In the genomic region with DNA sequence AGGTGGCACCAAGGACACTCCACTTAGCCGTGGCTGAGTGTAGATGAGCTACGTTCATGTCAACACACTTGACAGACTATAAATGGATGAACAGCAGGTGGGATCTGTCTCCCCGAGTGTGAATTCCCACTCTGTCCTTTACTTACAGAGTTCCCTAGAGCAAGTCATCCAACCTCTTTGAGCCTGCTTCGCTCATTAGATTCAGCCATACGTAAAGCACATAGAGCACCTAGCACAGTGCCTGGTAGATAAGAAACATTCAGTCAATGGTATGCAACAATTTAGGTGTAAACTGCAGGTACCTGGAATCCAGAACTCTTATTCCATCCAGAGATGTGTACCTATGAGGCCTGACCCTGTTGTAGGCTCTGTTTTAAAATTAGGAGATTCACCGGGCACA, we compare ENCODE assay signal across 34 cellular contexts.
"Had no signal": no experiment of that assay in that cellular context is flagged by ENCODE, and none has a peak within 500 bp of the region (broad histone marks: within the 10 kb centered on the region; RNA-seq: fewer than 3 reads in every experiment).

No MANE protein-coding gene starts in this region.

- H3K4me1 Mint-ChIP-seq: activated B cell treated with CpG ODN at 0.5 μM for 24 hours; activated CD4-positive, alpha-beta memory T cell treated with anti-CD3 and anti-CD28 coated beads, Interleukin-2, amount 10 ng/mL, durations not matched to agents 7 days and 5 days; activated CD4-positive, alpha-beta T cell treated with anti-CD3 and anti-CD28 coated beads, Interleukin-2, amount 10 ng/mL, durations not matched to agents 7 days and 5 days; activated naive CD8-positive, alpha-beta T cell treated with anti-CD3 and anti-CD28 coated beads for 36 hours; activated T-helper 17 cell treated with anti-CD3 and anti-CD28 coated beads, Interleukin-2, amount 50 U/mL, for 72 hours had no signal

- H3K9me3 ChIP-seq: adrenal gland, body of pancreas had no signal

- H3K4me1 ChIP-seq: adrenal gland, body of pancreas, breast epithelium had no signal

- H3K9me3 Mint-ChIP-seq: activated CD4-positive, alpha-beta memory T cell treated with anti-CD3 and anti-CD28 coated beads, Interleukin-2, amount 10 ng/mL, durations not matched to agents 7 days and 5 days; activated CD4-positive, alpha-beta T cell treated with anti-CD3 and anti-CD28 coated beads, Interleukin-2, amount 10 ng/mL, durations not matched to agents 7 days and 5 days; activated naive CD4-positive, alpha-beta T cell treated with anti-CD3 and anti-CD28 coated beads, Interleukin-2, amount 50 U/mL, for 72 hours; activated T-cell treated with anti-CD3 and anti-CD28 coated beads, Interleukin-2, amount 50 U/mL, for 4 hours; activated T-cell treated with anti-CD3 and anti-CD28 coated beads, Interleukin-2, amount 50 U/mL, for 72 hours; activated T-helper 1 cell treated with anti-CD3 and anti-CD28 coated beads, Interleukin-12 subunit alpha, Interleukin-12 subunit beta, Interleukin-2, Interleukin-4 antibody, amounts not matched to agents 30 ng/mL and 10 ng/mL and 1 ng/mL, durations not matched to agents 14 hours and 24 hours and 36 hours; T-helper 1 cell treated with Interleukin-12 subunit alpha and Interleukin-12 subunit beta and Interleukin-4 antibody, amounts not matched to agents 30 μg/mL and 1 μg/mL, for 36 hours; T-helper 2 cell treated with Interferon-gamma antibody and Interleukin-4, amounts not matched to agents 5 μg/mL and 100 μg/mL, for 36 hours had no signal

- H3K4me3 Mint-ChIP-seq: activated B cell treated with CpG ODN at 0.5 μM for 24 hours; activated CD4-positive, alpha-beta memory T cell treated with anti-CD3 and anti-CD28 coated beads, Interleukin-2, amount 10 ng/mL, durations not matched to agents 7 days and 5 days; activated CD4-positive, alpha-beta T cell treated with anti-CD3 and anti-CD28 coated beads, Interleukin-2, amount 10 ng/mL, durations not matched to agents 7 days and 5 days; activated CD8-positive, alpha-beta T cell treated with anti-CD3 and anti-CD28 coated beads, Interleukin-2, amount 10 ng/mL, durations not matched to agents 7 days and 5 days; activated naive CD4-positive, alpha-beta T cell treated with anti-CD3 and anti-CD28 coated beads for 36 hours; activated naive CD8-positive, alpha-beta T cell treated with anti-CD3 and anti-CD28 coated beads for 36 hours; activated T-cell treated with anti-CD3 and anti-CD28 coated beads, Interleukin-2, amount 50 U/mL, for 4 hours; activated T-cell treated with anti-CD3 and anti-CD28 coated beads, Interleukin-2, amount 50 U/mL, for 72 hours; activated T-helper 1 cell treated with anti-CD3 and anti-CD28 coated beads, Interleukin-12 subunit alpha, Interleukin-12 subunit beta, Interleukin-2, Interleukin-4 antibody, amounts not matched to agents 30 ng/mL and 10 ng/mL and 1 ng/mL, durations not matched to agents 14 hours and 24 hours and 36 hours; activated T-helper 17 cell treated with anti-CD3 and anti-CD28 coated beads, Interleukin-2, amount 50 U/mL, for 72 hours; T-helper 1 cell treated with Interleukin-12 subunit alpha and Interleukin-12 subunit beta and Interleukin-4 antibody, amounts not matched to agents 30 μg/mL and 1 μg/mL, for 36 hours; T-helper 2 cell treated with Interferon-gamma antibody and Interleukin-4, amounts not matched to agents 5 μg/mL and 100 μg/mL, for 36 hours had no signal

- H3K27me3 ChIP-seq: adrenal gland, body of pancreas, brain microvascular endothelial cell, breast epithelium had no signal

- ATAC-seq: activated CD8-positive, alpha-beta T cell treated with anti-CD3 and anti-CD28 coated beads, Interleukin-2, amount 10 ng/mL, durations not matched to agents 7 days and 5 days; activated naive CD4-positive, alpha-beta T cell treated with anti-CD3 and anti-CD28 coated beads, Interleukin-2, amount 50 U/mL, for 72 hours; activated T-cell treated with anti-CD3 and anti-CD28 coated beads, Interleukin-2, amount 50 U/mL, for 4 hours; activated T-cell treated with anti-CD3 and anti-CD28 coated beads, Interleukin-2, amount 50 U/mL, for 72 hours; activated T-helper 17 cell treated with anti-CD3 and anti-CD28 coated beads, Interleukin-2, amount 50 U/mL, for 72 hours; body of pancreas had no signal

- H3K27ac ChIP-seq: adrenal gland, body of pancreas, brain microvascular endothelial cell, breast epithelium, VCaP had no signal

- DNase-seq: activated B cell treated with CpG ODN at 0.5 μM for 24 hours; activated CD4-positive, alpha-beta memory T cell treated with anti-CD3 and anti-CD28 coated beads, Interleukin-2, amount 10 ng/mL, durations not matched to agents 7 days and 5 days; activated CD4-positive, alpha-beta T cell treated with anti-CD3 and anti-CD28 coated beads for 48 hours; activated CD4-positive, alpha-beta T cell treated with anti-CD3 and anti-CD28 coated beads, Interleukin-2, amount 10 ng/mL, durations not matched to agents 7 days and 5 days; activated CD4-positive, alpha-beta T cell treated with anti-CD3 and anti-CD28 coated beads, Interleukin-2, amount 50 U/mL, for 48 hours; activated CD4-positive, CD25-positive, alpha-beta regulatory T cell treated with anti-CD3 and anti-CD28 coated beads, Interleukin-2, amount 50 U/mL, for 72 hours; activated CD8-positive, alpha-beta memory T cell treated with anti-CD3 and anti-CD28 coated beads, Interleukin-2, amount 50 U/mL, for 4 hours; activated CD8-positive, alpha-beta T cell treated with anti-CD3 and anti-CD28 coated beads, Interleukin-2, amount 10 ng/mL, durations not matched to agents 7 days and 5 days; activated effector memory CD4-positive, alpha-beta T cell treated with anti-CD3 and anti-CD28 coated beads, Interleukin-2, amount 50 U/mL, for 16 hours; activated gamma-delta T cell treated with Interleukin-2 at 50 U/mL for 16 hours; activated naive CD4-positive, alpha-beta T cell; activated naive CD4-positive, alpha-beta T cell treated with anti-CD3 and anti-CD28 coated beads for 36 hours; activated naive CD4-positive, alpha-beta T cell treated with anti-CD3 and anti-CD28 coated beads, Interleukin-2, amount 50 U/mL, for 16 hours; activated naive CD8-positive, alpha-beta T cell treated with anti-CD3 and anti-CD28 coated beads for 36 hours; activated T-cell treated with anti-CD3 and anti-CD28 coated beads for 4 hours; activated T-cell treated with anti-CD3 and anti-CD28 coated beads, Interleukin-2, amount 50 U/mL, for 1 hour; activated T-cell treated with anti-CD3 and anti-CD28 coated beads, Interleukin-2, amount 50 U/mL, for 4 hours; activated T-cell treated with anti-CD3 and anti-CD28 coated beads, Interleukin-2, amount 50 U/mL, for 72 hours; adrenal gland; amniotic stem cell; aorta; body of pancreas; brain microvascular endothelial cell; central memory CD4-positive, alpha-beta T cell; T-helper 1 cell; T-helper 2 cell; T-helper 9 cell had no signal

- H3K36me3 Mint-ChIP-seq: activated naive CD4-positive, alpha-beta T cell treated with anti-CD3 and anti-CD28 coated beads, Interleukin-2, amount 50 U/mL, for 72 hours; activated naive CD8-positive, alpha-beta T cell treated with anti-CD3 and anti-CD28 coated beads for 36 hours had no signal

- H3K27me3 Mint-ChIP-seq: activated CD4-positive, alpha-beta memory T cell treated with anti-CD3 and anti-CD28 coated beads, Interleukin-2, amount 10 ng/mL, durations not matched to agents 7 days and 5 days had no signal

- H3K27ac Mint-ChIP-seq: activated B cell treated with CpG ODN at 0.5 μM for 24 hours; activated CD4-positive, alpha-beta memory T cell treated with anti-CD3 and anti-CD28 coated beads, Interleukin-2, amount 10 ng/mL, durations not matched to agents 7 days and 5 days; activated CD4-positive, alpha-beta T cell treated with anti-CD3 and anti-CD28 coated beads, Interleukin-2, amount 10 ng/mL, durations not matched to agents 7 days and 5 days; activated CD8-positive, alpha-beta T cell treated with anti-CD3 and anti-CD28 coated beads, Interleukin-2, amount 10 ng/mL, durations not matched to agents 7 days and 5 days; activated naive CD4-positive, alpha-beta T cell treated with anti-CD3 and anti-CD28 coated beads for 36 hours; activated naive CD4-positive, alpha-beta T cell treated with anti-CD3 and anti-CD28 coated beads, Interleukin-2, amount 50 U/mL, for 72 hours; activated naive CD8-positive, alpha-beta T cell treated with anti-CD3 and anti-CD28 coated beads for 36 hours; activated T-cell treated with anti-CD3 and anti-CD28 coated beads, Interleukin-2, amount 50 U/mL, for 72 hours; activated T-helper 1 cell treated with anti-CD3 and anti-CD28 coated beads, Interleukin-12 subunit alpha, Interleukin-12 subunit beta, Interleukin-2, Interleukin-4 antibody, amounts not matched to agents 30 ng/mL and 10 ng/mL and 1 ng/mL, durations not matched to agents 14 hours and 24 hours and 36 hours; activated T-helper 17 cell treated with anti-CD3 and anti-CD28 coated beads, Interleukin-2, amount 50 U/mL, for 72 hours; T-helper 1 cell treated with Interleukin-12 subunit alpha and Interleukin-12 subunit beta and Interleukin-4 antibody, amounts not matched to agents 30 μg/mL and 1 μg/mL, for 36 hours; T-helper 2 cell treated with Interferon-gamma antibody and Interleukin-4, amounts not matched to agents 5 μg/mL and 100 μg/mL, for 36 hours had no signal
